ENCODE assay signal across 2 cellular contexts in the genomic region with DNA sequence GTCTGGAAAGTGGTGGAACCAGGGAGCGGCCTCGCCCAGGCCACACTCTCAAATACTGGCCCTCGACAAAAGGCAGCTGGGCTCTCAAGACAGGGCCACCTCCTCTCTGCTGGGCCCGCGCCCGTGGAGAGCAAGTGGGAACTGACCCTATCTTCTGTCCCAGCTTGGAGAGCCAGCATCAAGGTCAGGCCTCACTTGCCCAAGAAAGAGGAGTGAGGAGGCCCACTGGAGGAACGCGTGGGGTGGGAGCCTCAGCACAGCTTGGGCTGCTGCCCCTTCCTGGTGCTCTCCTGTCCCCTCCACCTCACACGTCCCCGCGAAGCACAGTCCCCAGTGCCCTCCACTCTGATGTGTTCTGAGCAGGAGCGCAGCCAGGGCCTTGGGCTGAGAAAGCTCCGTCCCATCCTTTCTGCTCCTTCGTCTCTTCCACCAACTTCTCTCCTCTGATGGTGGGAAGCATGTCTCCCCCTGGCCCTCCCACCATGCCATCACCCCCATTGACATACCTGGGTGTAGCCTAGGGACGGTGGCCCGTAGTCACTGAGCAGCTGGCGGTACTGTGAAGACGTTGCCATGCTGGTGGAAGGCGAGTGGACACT.
A peak's percentile ranks its signal among the peaks of the same experiment; 100 is the strongest.
TF ChIP-seq lines count a peak whose summit lies in the region.

No MANE protein-coding gene starts in this region.

TF ChIP-seq in H1, 55 proteins besides CTCF, POLR2A, EP300 and RAD21:
- TF ChIP-seq ASH2L (IDR thresholded peaks at IDR 0.05; ENCODE audit: low read length) = no peak
- TF ChIP-seq POLR2AphosphoS5 (IDR thresholded peaks at IDR 0.05; ENCODE audit: low read depth, low read length) = peak; percentile 19; the same call in 1 of the 2 replicates
- TF ChIP-seq NRF1 (IDR thresholded peaks at IDR 0.05; ENCODE audit: low read depth, low read length) = no peak
- no peak for TF ChIP-seq BACH1 (IDR thresholded peaks at IDR 0.05; ENCODE audit: low read length)
- no peak for TF ChIP-seq BRCA1 (IDR thresholded peaks at IDR 0.05; ENCODE audit: low read depth, low read length)
- TF ChIP-seq SUZ12 (IDR thresholded peaks at IDR 0.05; ENCODE audit: low read length) = no peak
- no peak for TF ChIP-seq SIRT6 (IDR thresholded peaks at IDR 0.05; ENCODE audit: low read length)
- no peak for TF ChIP-seq CREB1 (IDR thresholded peaks at IDR 0.05)
TF ChIP-seq in H1: peak in this region for 1.

TF ChIP-seq in HEK293T, 16 proteins besides CTCF, POLR2A, EP300 and RAD21:
- TF ChIP-seq ELF4 (IDR thresholded peaks at IDR 0.05) = no peak
- TF ChIP-seq SUZ12 (IDR thresholded peaks at IDR 0.05) = no peak
- no peak for TF ChIP-seq L3MBTL2 (conservative IDR thresholded peaks at IDR 0.05)
- no peak for TF ChIP-seq BHLHE40 (IDR thresholded peaks at IDR 0.05; ENCODE audit: borderline replicate concordance)
- no peak for TF ChIP-seq PKNOX1 (IDR thresholded peaks at IDR 0.05)
